9 cellular contexts compared by ENCODE assay signal in the genomic region with DNA sequence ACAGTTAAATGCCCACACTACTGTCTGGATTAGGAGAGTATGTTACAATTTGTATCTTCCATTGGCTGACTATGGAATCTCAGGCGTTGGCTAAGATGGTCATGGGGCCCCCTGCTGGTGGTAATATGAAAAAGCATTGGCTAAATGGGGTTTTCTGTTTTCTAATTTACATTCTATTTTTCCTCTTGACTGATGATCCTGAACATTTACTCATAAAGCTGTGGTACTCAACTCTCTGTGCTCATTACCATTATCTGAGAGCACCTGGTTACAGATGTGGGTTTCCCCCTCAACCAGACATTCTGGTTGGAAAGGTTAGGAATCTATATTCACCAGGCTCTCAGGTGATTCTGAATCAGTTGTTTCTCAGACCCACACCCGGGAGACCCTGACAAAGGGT.
DNase-seq lines count a peak whose midpoint lies in the region; ATAC-seq, FAIRE-seq and TF ChIP-seq lines count a peak whose summit lies in the region.
"Had no signal": no experiment of that assay in that cellular context is flagged by ENCODE, and none has a peak within 500 bp of the region (broad histone marks: within the 10 kb centered on the region; RNA-seq: fewer than 3 reads in every experiment).

No MANE protein-coding gene starts in this region.

- H3K9me3 ChIP-seq in Peyer's patch = no peaks in the 10 kb centered on the region
- no peaks in the 10 kb centered on the region for H3K9me3 ChIP-seq in psoas muscle
- H3K9me3 ChIP-seq: BLaER1 treated with 17β-estradiol and CSF1 and Interleukin-3, amounts not matched to agents 10 nM and 100 nM had no signal

- intact Hi-C loops in psoas muscle (cut with DNase I) = loop anchor here in 1 of 2 donors (10.0 kb wide), 2 partner anchors 199 to 279 kb away; no protein-coding TSS in a partner anchor

- no peak overlapping the region for H3K27ac ChIP-seq in Peyer's patch
- H3K27ac ChIP-seq in psoas muscle = no peak overlapping the region
- H3K27ac ChIP-seq: BLaER1 treated with 17β-estradiol and CSF1 and Interleukin-3, amounts not matched to agents 10 nM and 100 nM had no signal

- no peak for FAIRE-seq in H54 (lab: Jason Lieb, UNC)

- H3K4me3 ChIP-seq in Peyer's patch (no peak overlapping the region), epithelial cell of proximal tubule (ENCODE audit: low read depth, low read length) (no peak overlapping the region), psoas muscle (no peak overlapping the region)
- H3K4me3 ChIP-seq: BLaER1 treated with 17β-estradiol and CSF1 and Interleukin-3, amounts not matched to agents 10 nM and 100 nM had no signal

- no peak for ATAC-seq in psoas muscle
- no peak for ATAC-seq in GM21381 (IDR thresholded peaks at IDR 0.05; ENCODE audit: unreplicated experiment)

- WGBS in psoas muscle, 3 donors = 22 to 36% (median 28%) methylated on average over 2 of the region's 2 CpGs

- H3K4me1 ChIP-seq in Peyer's patch (peaks cover 0 to 7% (median 0%) of the 10 kb centered on the region in 4 donors), psoas muscle (no peaks in the 10 kb centered on the region)

- no peak for TF ChIP-seq POLR2A in H54 (IDR thresholded peaks at IDR 0.05; ENCODE audit: low read depth, low read length)
- no peak for TF ChIP-seq POLR2A in Peyer's patch (IDR thresholded peaks at IDR 0.05)

- DNase-seq in NCI-H1417 (lab: John Stamatoyannopoulos, UW) (peak; percentile 13 to 80 (median 60)), NCI-H1417 treated with DMSO at 0.1 percent for 48 hours (lab: John Stamatoyannopoulos, UW) (no peak), H54 (ENCODE audit: insufficient read length, low spot score) (peak; percentile 44), Peyer's patch (peak in 1 of 3 donors; percentile 52), epithelial cell of proximal tubule (ENCODE audit: low read depth) (peak; percentile 1), psoas muscle (no peak), amniotic stem cell (lab: John Stamatoyannopoulos, UW) (no peak)

- H3K36me3 ChIP-seq in Peyer's patch = no peaks in the 10 kb centered on the region
- H3K36me3 ChIP-seq in psoas muscle (ENCODE audit: insufficient read depth in 1 of 2, low read depth in 1 of 2) = no peaks in the 10 kb centered on the region
- H3K36me3 ChIP-seq: BLaER1 treated with 17β-estradiol and CSF1 and Interleukin-3, amounts not matched to agents 10 nM and 100 nM had no signal

- H3K27me3 ChIP-seq in Peyer's patch (no peaks in the 10 kb centered on the region), psoas muscle (ENCODE audit: insufficient read depth in 3 of 3, low read length in 2 of 3) (no peaks in the 10 kb centered on the region)
- H3K27me3 ChIP-seq: BLaER1 treated with 17β-estradiol and CSF1 and Interleukin-3, amounts not matched to agents 10 nM and 100 nM had no signal

- TF ChIP-seq CTCF in Peyer's patch (IDR thresholded peaks at IDR 0.05) (peak in 5 of 6 experiments; percentile 21 to 65 (median 62)), epithelial cell of proximal tubule (conservative IDR thresholded peaks at IDR 0.05; ENCODE audit: low read depth, low read length) (peak; percentile 72), psoas muscle (IDR thresholded peaks at IDR 0.05) (peak; percentile 49)

Comparison
In these comparisons a context has a peak if more than half of its experiments do, and no peak if none do; other contexts are left out.
1. DNase-seq: peak in NCI-H1417 (3 of 3), H54 (single experiment) and epithelial cell of proximal tubule (single experiment); none in NCI-H1417 treated with DMSO at 0.1 percent for 48 hours (single experiment), psoas muscle (0 of 2) and amniotic stem cell (single experiment).
2. Peak in every context shown above with its lines, with median percentiles within 50 percentile points of each other: CTCF ChIP-seq.